Comparison of ENCODE assay signal across 1 cellular context in genomic region chr13:94328336-94329041, GRCh38.
TF ChIP-seq lines count a peak whose summit lies in the region.

No MANE protein-coding gene starts in this region.

TF ChIP-seq in H1, 55 proteins besides CTCF, POLR2A, EP300 and RAD21:
- TF ChIP-seq SUZ12 (IDR thresholded peaks at IDR 0.05; ENCODE audit: low read length) (no peak), BACH1 (IDR thresholded peaks at IDR 0.05; ENCODE audit: low read length) (no peak), SP2 (IDR thresholded peaks at IDR 0.05; ENCODE audit: low read length) (no peak), RBBP5 (IDR thresholded peaks at IDR 0.05; ENCODE audit: borderline replicate concordance, low read depth, low read length) (no peak), KDM1A (IDR thresholded peaks at IDR 0.05; ENCODE audit: borderline replicate concordance, low read length) (no peak), PHF8 (conservative IDR thresholded peaks at IDR 0.05; ENCODE audit: low read depth, low read length) (no peak), EGR1 (IDR thresholded peaks at IDR 0.05; ENCODE audit: borderline replicate concordance, low read depth, low read length) (no peak), BRCA1 (IDR thresholded peaks at IDR 0.05; ENCODE audit: low read depth, low read length) (no peak), CREB1 (IDR thresholded peaks at IDR 0.05) (no peak), ASH2L (IDR thresholded peaks at IDR 0.05; ENCODE audit: low read length) (no peak), HDAC6 (IDR thresholded peaks at IDR 0.05; ENCODE audit: low read depth, low read length) (no peak), CEBPB (IDR thresholded peaks at IDR 0.05; ENCODE audit: low read depth, low read length) (no peak), JUN (IDR thresholded peaks at IDR 0.05; ENCODE audit: low read depth, low read length) (no peak)
